In the genomic region with DNA sequence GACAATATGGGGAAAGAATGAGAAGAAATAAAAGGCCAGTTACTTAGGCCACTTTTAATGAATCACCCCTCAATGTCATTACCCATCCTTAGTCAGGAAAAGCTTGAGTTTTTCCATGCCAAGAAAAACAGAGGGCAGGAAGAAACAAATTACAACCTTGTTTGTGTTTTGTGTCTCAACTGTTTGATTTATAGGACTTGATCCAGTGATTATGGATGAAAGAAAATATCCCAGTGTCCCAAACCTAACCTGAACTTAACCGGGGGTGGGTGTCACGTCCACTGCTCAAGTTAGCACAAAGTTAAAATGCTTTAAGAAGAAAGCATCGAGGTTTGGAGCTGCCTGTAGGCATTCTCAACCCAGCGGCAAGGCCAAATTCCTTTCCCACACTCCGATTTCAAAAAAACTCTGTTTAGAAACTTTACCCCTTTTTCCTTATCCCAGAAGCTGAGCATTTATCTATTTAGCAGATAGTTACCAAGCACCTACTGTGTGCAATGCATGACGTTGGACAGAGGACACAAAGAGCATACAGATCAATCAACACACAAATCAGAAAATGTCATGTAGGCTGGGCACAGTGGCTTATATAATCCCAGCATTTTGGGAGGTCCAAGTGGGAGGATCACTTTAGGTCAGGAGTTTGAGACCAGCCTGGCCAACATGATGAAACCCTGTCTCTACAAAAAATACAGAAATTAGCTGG, we compare ENCODE assay signal across 1 cellular context.
TF ChIP-seq lines count a peak whose summit lies in the region.

No MANE protein-coding gene starts in this region.

TF ChIP-seq in SK-N-SH, 30 proteins besides CTCF, POLR2A, EP300 and RAD21 (continued from another document):
- no peak for TF ChIP-seq EZH2phosphoT487 (IDR thresholded peaks at IDR 0.05; ENCODE audit: borderline replicate concordance, low read depth)
- peak; percentile 62; the same call in 1 of the 2 replicates for TF ChIP-seq FOXM1 (IDR thresholded peaks at IDR 0.05; ENCODE audit: low read depth)
- no peak for TF ChIP-seq SIN3A (IDR thresholded peaks at IDR 0.05; ENCODE audit: borderline replicate concordance, low read depth, low read length)
TF ChIP-seq in SK-N-SH: peak in this region for 11.
